In the genomic region with DNA sequence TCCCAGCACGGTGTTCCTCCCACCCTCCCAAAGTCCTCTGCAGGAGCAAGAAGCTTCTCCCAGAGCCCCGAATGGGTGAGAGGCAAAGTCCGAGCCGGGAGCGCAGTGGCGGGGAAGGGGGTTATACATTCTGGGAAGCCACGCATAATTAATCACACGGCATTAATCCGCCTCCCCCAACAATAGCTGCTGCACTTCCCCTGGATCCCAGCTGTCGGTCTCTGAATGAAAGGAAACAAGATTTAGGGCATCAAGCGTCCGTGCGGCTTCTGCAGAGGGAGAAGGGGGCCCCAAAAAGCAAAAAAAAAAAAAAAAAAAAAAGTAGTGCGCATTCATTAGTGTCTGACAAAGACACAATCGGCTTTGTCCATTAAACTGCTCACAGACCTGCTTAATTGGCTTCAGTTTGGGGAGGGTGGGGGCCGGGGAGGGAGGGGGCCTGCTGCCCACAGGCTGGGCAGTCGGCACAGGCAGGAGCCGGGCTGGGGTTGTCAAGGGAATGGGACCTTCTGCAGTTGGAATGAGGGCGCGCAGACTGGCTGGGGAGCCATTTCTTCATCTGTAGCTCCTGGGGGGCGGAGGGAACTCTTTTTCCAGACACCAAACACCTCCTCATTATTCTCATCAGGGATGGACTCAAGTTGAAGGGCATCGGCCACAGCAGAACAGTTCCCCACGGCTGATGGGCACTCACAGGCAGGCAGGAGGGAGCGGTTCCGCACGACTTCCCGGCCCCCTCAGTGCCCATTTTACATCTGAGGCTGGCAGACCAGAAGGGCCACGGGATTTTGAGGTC, we compare ENCODE assay signal across 12 cellular contexts. TPM values are rescaled to one million over a fixed set of nuclear protein-coding genes. Genes with fewer than 3 reads are reported as not detected.
DNase-seq lines count a peak whose midpoint lies in the region; ATAC-seq and TF ChIP-seq lines count a peak whose summit lies in the region.
"Had no signal": no experiment of that assay in that cellular context is flagged by ENCODE, and none has a peak within 500 bp of the region (broad histone marks: within the 10 kb centered on the region; RNA-seq: fewer than 3 reads in every experiment).

No MANE protein-coding gene starts in this region.

- peaks cover 48% of the 10 kb centered on the region for H3K79me1 ChIP-seq in neuronal stem cell (ENCODE audit: low read depth, low read length)

- CTCF ChIA-PET in CD4-positive, alpha-beta T cell (lab: Charles Lee) = no interaction called here

- peak overlapping the region; percentile 38 for H3K4me2 ChIP-seq in neuronal stem cell (ENCODE audit: insufficient read depth, low read length, poor library complexity, severe bottlenecking)

- H3K36me3 ChIP-seq in neuronal stem cell (replicated peaks in 1 of 2; ENCODE audit: control insufficient read depth in 2 of 2, insufficient read depth in 2 of 2, low read length in 2 of 2) = peaks cover 30 to 64% of the 10 kb centered on the region in 2 donors
- H3K36me3 ChIP-seq: adrenal gland had no signal

- H3K4me1 ChIP-seq in neuronal stem cell (ENCODE audit: control insufficient read depth in 2 of 2, insufficient read depth in 1 of 2, low read depth in 1 of 2, low read length in 2 of 2) = peaks cover 33 to 46% of the 10 kb centered on the region in 2 donors

- WGBS in neuronal stem cell (ENCODE audit: extremely low coverage in 2 of 2, insufficient read length in 2 of 2, insufficient replicate concordance in 1 of 2), 2 donors = no CpG with 5 or more reads among the region's 28 CpGs

- no peak overlapping the region for H2BK15ac ChIP-seq in neuronal stem cell (ENCODE audit: low read length)

- H4K8ac ChIP-seq in neuronal stem cell (ENCODE audit: low read depth, low read length) = no peak overlapping the region

- no peak for ATAC-seq in CD4-positive, alpha-beta T cell (ENCODE audit: poor library complexity)
- ATAC-seq: Panc1 had no signal

- H3K27ac ChIP-seq in CD4-positive, alpha-beta T cell (ENCODE audit: low read depth, low read length) = peak overlapping the region; percentile 7
- H3K27ac ChIP-seq in neuronal stem cell (replicated peaks; ENCODE audit: low read length) = peak overlapping the region; percentile 87

- no peaks in the 10 kb centered on the region for H3K9me3 ChIP-seq in CD4-positive, alpha-beta T cell (ENCODE audit: control insufficient read depth, low read length)
- no peaks in the 10 kb centered on the region for H3K9me3 ChIP-seq in neuronal stem cell (replicated peaks in 1 of 2; ENCODE audit: control insufficient read depth in 2 of 2, insufficient read depth in 1 of 2, low read depth in 1 of 2, low read length in 2 of 2)
- H3K9me3 ChIP-seq: adrenal gland had no signal

- H3K9ac ChIP-seq in neuronal stem cell (ENCODE audit: low read depth, low read length, poor library complexity) = peak overlapping the region; percentile 71

- H3K4ac ChIP-seq in neuronal stem cell (ENCODE audit: low read length) = no peak overlapping the region

- H3K18ac ChIP-seq in neuronal stem cell (ENCODE audit: low read length) = peak overlapping the region; percentile 99

- peak overlapping the region; percentile 42 for H3K4me3 Mint-ChIP-seq in CD4-positive, alpha-beta T cell
- H3K4me3 Mint-ChIP-seq in endothelial cell (ENCODE audit: unreplicated experiment) = peak overlapping the region; percentile 96

- H2BK5ac ChIP-seq in neuronal stem cell (ENCODE audit: low read length) = no peak overlapping the region

- H3K4me1 Mint-ChIP-seq in CD4-positive, alpha-beta T cell (ENCODE audit: low read depth) = peaks cover 59% of the 10 kb centered on the region
- peaks cover 48% of the 10 kb centered on the region for H3K4me1 Mint-ChIP-seq in endothelial cell (ENCODE audit: unreplicated experiment)

- intact Hi-C loops in CD4-positive, alpha-beta T cell (cut with DNase I, micrococcal nuclease) = loop anchor here in 1 of 2 experiments (10.0 kb wide), 1 partner anchor 138 kb away; a partner anchor contains a TSS

- peak overlapping the region; percentile 97 for H3K27ac Mint-ChIP-seq in CD4-positive, alpha-beta T cell
- no peak overlapping the region for H3K27ac Mint-ChIP-seq in endothelial cell (ENCODE audit: unreplicated experiment)

- no peak overlapping the region for H3K4me3 ChIP-seq in neuronal stem cell (ENCODE audit: low read length in 2 of 2)
- H3K4me3 ChIP-seq: adrenal gland had no signal

- peak overlapping the region; percentile 78 for H2BK120ac ChIP-seq in neuronal stem cell (ENCODE audit: low read depth, low read length)

- peak overlapping the region; percentile 100 for H2AK5ac ChIP-seq in neuronal stem cell (ENCODE audit: low read depth, low read length)

- no peak for TF ChIP-seq CTCF in CD4-positive, alpha-beta T cell (IDR thresholded peaks at IDR 0.05)
- TF ChIP-seq CTCF in endothelial cell (IDR thresholded peaks at IDR 0.05; ENCODE audit: unreplicated experiment) = no peak

- H3K27me3 Mint-ChIP-seq in CD4-positive, alpha-beta T cell = no peaks in the 10 kb centered on the region
- H3K27me3 Mint-ChIP-seq in endothelial cell (ENCODE audit: unreplicated experiment) = peaks cover 6% of the 10 kb centered on the region

- POLR2A ChIA-PET in CD4-positive, alpha-beta T cell (lab: Charles Lee) = no interaction called here

- H3K27me3 ChIP-seq in CD4-positive, alpha-beta T cell (ENCODE audit: control insufficient read depth, insufficient read depth, low read length) = no peaks in the 10 kb centered on the region
- peaks cover 0 to 6% (median 0%) of the 10 kb centered on the region in 3 experiments for H3K27me3 ChIP-seq in neuronal stem cell (ENCODE audit: control insufficient read depth in 3 of 3, insufficient read depth in 3 of 3, low read depth in 1 of 3, low read length in 3 of 3)
- H3K27me3 ChIP-seq: adrenal gland had no signal

- no peak overlapping the region for H3K23ac ChIP-seq in neuronal stem cell (ENCODE audit: low read depth, low read length, poor library complexity)

- no peak overlapping the region for H2AFZ ChIP-seq in neuronal stem cell (ENCODE audit: low read length)

- H4K91ac ChIP-seq in neuronal stem cell (ENCODE audit: low read depth, low read length, poor library complexity) = no peak overlapping the region

- H3K36me3 Mint-ChIP-seq in CD4-positive, alpha-beta T cell (ENCODE audit: low read depth) = no peaks in the 10 kb centered on the region
- peaks cover 26% of the 10 kb centered on the region for H3K36me3 Mint-ChIP-seq in endothelial cell (ENCODE audit: low read depth, unreplicated experiment)

- H2BK12ac ChIP-seq in neuronal stem cell (ENCODE audit: low read length) = peak overlapping the region; percentile 46

- DNase-seq in CD4-positive, alpha-beta T cell = no peak
- DNase-seq in NCI-H82 (lab: John Stamatoyannopoulos, UW) (peak; percentile 96), endothelial cell (ENCODE audit: low spot score) (no peak), neuronal stem cell (ENCODE audit: low spot score) (peak; percentile 89), DMS 273 (lab: John Stamatoyannopoulos, UW; ENCODE audit: unreplicated experiment) (no peak), NOMO-1 (lab: John Stamatoyannopoulos, UW; ENCODE audit: unreplicated experiment in 2 of 2) (no peak), middle frontal gyrus (ENCODE audit: extremely low spot score, low spot score) (no peak)
- DNase-seq in activated CD8-positive, alpha-beta memory T cell treated with anti-CD3 and anti-CD28 coated beads, Interleukin-2, amount 50 U/mL, for 48 hours = no peak
- DNase-seq: adrenal gland, mesendoderm, NCI-H187 had no signal

- H3K14ac ChIP-seq in neuronal stem cell (ENCODE audit: low read length) = peak overlapping the region; percentile 67

- H3K9me3 Mint-ChIP-seq in CD4-positive, alpha-beta T cell = no peaks in the 10 kb centered on the region
- H3K9me3 Mint-ChIP-seq in endothelial cell (ENCODE audit: unreplicated experiment) = no peaks in the 10 kb centered on the region

RNA-seq across cellular contexts. Expression of a gene that starts 3.4 kb away (rescaled TPM):
- total RNA-seq in CD4-positive, alpha-beta T cell = 10 to 100 TPM; 30.8 to 34.2 TPM
- 312 TPM for total RNA-seq in endothelial cell (ENCODE audit: unreplicated experiment)
- polyA plus RNA-seq in neuronal stem cell (2013, experiment 1 of 2) = 32.9 TPM
- polyA plus RNA-seq in neuronal stem cell (2013, experiment 2 of 2) = 33.2 TPM

RNA-seq across cellular contexts. Expression of a gene that starts 59.6 kb away (rescaled TPM):
- 10 to 100 TPM; 73.0 to 75.0 TPM for total RNA-seq in CD4-positive, alpha-beta T cell
- 79.5 TPM for total RNA-seq in endothelial cell (ENCODE audit: unreplicated experiment)
- 14.7 TPM for polyA plus RNA-seq in neuronal stem cell (2013, experiment 1 of 2)
- polyA plus RNA-seq in neuronal stem cell (2013, experiment 2 of 2) = 15.9 TPM

Comparison
In these comparisons a context has a peak if more than half of its experiments do, and no peak if none do; other contexts are left out.
1. DNase-seq: peak in NCI-H82 (single experiment) and neuronal stem cell (single experiment); none in CD4-positive, alpha-beta T cell (0 of 10), endothelial cell (single experiment), activated CD8-positive, alpha-beta memory T cell treated with anti-CD3 and anti-CD28 coated beads, Interleukin-2, amount 50 U/mL, for 48 hours (single experiment), DMS 273 (single experiment), NOMO-1 (0 of 2) and middle frontal gyrus (single experiment).